ENCODE assay signal across 33 cellular contexts in genomic region chr18:78178812-78179211, GRCh38.
"Had no signal": no experiment of that assay in that cellular context is flagged by ENCODE, and none has a peak within 500 bp of the region (broad histone marks: within the 10 kb centered on the region; RNA-seq: fewer than 3 reads in every experiment).

No MANE protein-coding gene starts in this region.

- H3K4me3 Mint-ChIP-seq: activated CD4-positive, alpha-beta memory T cell treated with anti-CD3 and anti-CD28 coated beads for 36 hours; activated CD4-positive, alpha-beta T cell treated with anti-CD3 and anti-CD28 coated beads for 36 hours; activated CD4-positive, alpha-beta T cell treated with anti-CD3 and anti-CD28 coated beads, Interleukin-2, amount 10 ng/mL, durations not matched to agents 24 days and 14 days; activated CD8-positive, alpha-beta memory T cell treated with anti-CD3 and anti-CD28 coated beads, Interleukin-2, amount 10 ng/mL, durations not matched to agents 7 days and 5 days; activated CD8-positive, alpha-beta T cell treated with anti-CD3 and anti-CD28 coated beads, Interleukin-2, amount 10 ng/mL, durations not matched to agents 7 days and 5 days; activated naive CD4-positive, alpha-beta T cell treated with anti-CD3 and anti-CD28 coated beads for 36 hours; activated naive CD4-positive, alpha-beta T cell treated with anti-CD3 and anti-CD28 coated beads, Interleukin-2, amount 50 U/mL, for 24 hours; activated naive CD8-positive, alpha-beta T cell treated with anti-CD3 and anti-CD28 coated beads for 36 hours; activated naive CD8-positive, alpha-beta T cell treated with anti-CD3 and anti-CD28 coated beads, Interleukin-2, amount 50 U/mL, for 24 hours; activated T-helper 1 cell treated with anti-CD3 and anti-CD28 coated beads, Interleukin-12 subunit alpha, Interleukin-12 subunit beta, Interleukin-2, Interleukin-4 antibody, amounts not matched to agents 30 ng/mL and 10 ng/mL and 1 ng/mL, durations not matched to agents 14 hours and 24 hours and 36 hours; T-helper 17 cell; T-helper 2 cell treated with Interferon-gamma antibody and Interleukin-4, amounts not matched to agents 5 μg/mL and 100 μg/mL, for 36 hours had no signal

- H3K4me1 Mint-ChIP-seq: activated CD4-positive, alpha-beta T cell treated with anti-CD3 and anti-CD28 coated beads for 36 hours; activated CD4-positive, alpha-beta T cell treated with anti-CD3 and anti-CD28 coated beads, Interleukin-2, amount 10 ng/mL, durations not matched to agents 24 days and 14 days; activated CD8-positive, alpha-beta memory T cell treated with anti-CD3 and anti-CD28 coated beads, Interleukin-2, amount 10 ng/mL, durations not matched to agents 7 days and 5 days; activated naive CD4-positive, alpha-beta T cell treated with anti-CD3 and anti-CD28 coated beads, Interleukin-2, amount 50 U/mL, for 24 hours; activated naive CD8-positive, alpha-beta T cell treated with anti-CD3 and anti-CD28 coated beads for 36 hours; activated naive CD8-positive, alpha-beta T cell treated with anti-CD3 and anti-CD28 coated beads, Interleukin-2, amount 50 U/mL, for 24 hours; T-helper 17 cell had no signal

- H3K4me1 ChIP-seq: adrenal gland, body of pancreas, gastroesophageal sphincter had no signal

- ATAC-seq: activated CD4-positive, alpha-beta T cell treated with anti-CD3 and anti-CD28 coated beads for 36 hours; activated CD8-positive, alpha-beta memory T cell treated with anti-CD3 and anti-CD28 coated beads, Interleukin-2, amount 10 ng/mL, durations not matched to agents 7 days and 5 days; activated CD8-positive, alpha-beta T cell treated with anti-CD3 and anti-CD28 coated beads, Interleukin-2, amount 10 ng/mL, durations not matched to agents 7 days and 5 days; activated naive CD8-positive, alpha-beta T cell treated with anti-CD3 and anti-CD28 coated beads, Interleukin-2, amount 50 U/mL, for 24 hours; body of pancreas; gastroesophageal sphincter; T-helper 17 cell had no signal

- H3K27ac ChIP-seq: adrenal gland, body of pancreas, esophagus squamous epithelium, gastroesophageal sphincter had no signal

- H3K27me3 Mint-ChIP-seq: activated CD4-positive, alpha-beta T cell treated with anti-CD3 and anti-CD28 coated beads for 36 hours; activated CD4-positive, alpha-beta T cell treated with anti-CD3 and anti-CD28 coated beads, Interleukin-2, amount 10 ng/mL, durations not matched to agents 24 days and 14 days; activated CD8-positive, alpha-beta memory T cell treated with anti-CD3 and anti-CD28 coated beads, Interleukin-2, amount 10 ng/mL, durations not matched to agents 7 days and 5 days; activated naive CD4-positive, alpha-beta T cell treated with anti-CD3 and anti-CD28 coated beads, Interleukin-2, amount 50 U/mL, for 24 hours; activated naive CD8-positive, alpha-beta T cell treated with anti-CD3 and anti-CD28 coated beads for 36 hours; activated naive CD8-positive, alpha-beta T cell treated with anti-CD3 and anti-CD28 coated beads, Interleukin-2, amount 50 U/mL, for 24 hours had no signal

- DNase-seq: activated CD4-positive, alpha-beta memory T cell treated with anti-CD3 and anti-CD28 coated beads for 36 hours; activated CD4-positive, alpha-beta T cell treated with anti-CD3 and anti-CD28 coated beads for 36 hours; activated CD4-positive, alpha-beta T cell treated with anti-CD3 and anti-CD28 coated beads, Interleukin-2, amount 10 ng/mL, durations not matched to agents 24 days and 14 days; activated CD4-positive, CD25-positive, alpha-beta regulatory T cell; activated CD4-positive, CD25-positive, alpha-beta regulatory T cell treated with anti-CD3 and anti-CD28 coated beads, Interleukin-2, amount 50 U/mL, for 72 hours; activated CD8-positive, alpha-beta memory T cell treated with anti-CD3 and anti-CD28 coated beads, Interleukin-2, amount 10 ng/mL, durations not matched to agents 7 days and 5 days; activated CD8-positive, alpha-beta memory T cell treated with anti-CD3 and anti-CD28 coated beads, Interleukin-2, amount 50 U/mL, for 4 hours; activated CD8-positive, alpha-beta T cell treated with anti-CD3 and anti-CD28 coated beads, Interleukin-2, amount 10 ng/mL, durations not matched to agents 7 days and 5 days; activated effector memory CD4-positive, alpha-beta T cell treated with anti-CD3 and anti-CD28 coated beads, Interleukin-2, amount 50 U/mL, for 16 hours; activated naive CD4-positive, alpha-beta T cell treated with anti-CD3 and anti-CD28 coated beads for 36 hours; activated naive CD8-positive, alpha-beta T cell treated with anti-CD3 and anti-CD28 coated beads for 36 hours; activated naive CD8-positive, alpha-beta T cell treated with anti-CD3 and anti-CD28 coated beads, Interleukin-2, amount 50 U/mL, for 24 hours; activated T-cell treated with anti-CD3 and anti-CD28 coated beads, Interleukin-2, amount 50 U/mL, for 1 hour; activated T-cell treated with anti-CD3 and anti-CD28 coated beads, Interleukin-2, amount 50 U/mL, for 48 hours; adrenal gland; amygdala; aorta; body of pancreas; caudate nucleus; cortex of kidney; effector memory CD4-positive, alpha-beta T cell; erythroblast; esophagus squamous epithelium; foreskin melanocyte; SW 1271; T-helper 1 cell; T-helper 17 cell; T1000 had no signal

- H3K9me3 ChIP-seq: body of pancreas had no signal

- H3K27ac Mint-ChIP-seq: activated CD4-positive, alpha-beta memory T cell treated with anti-CD3 and anti-CD28 coated beads for 36 hours; activated CD4-positive, alpha-beta T cell treated with anti-CD3 and anti-CD28 coated beads for 36 hours; activated CD4-positive, alpha-beta T cell treated with anti-CD3 and anti-CD28 coated beads, Interleukin-2, amount 10 ng/mL, durations not matched to agents 24 days and 14 days; activated CD8-positive, alpha-beta memory T cell treated with anti-CD3 and anti-CD28 coated beads, Interleukin-2, amount 10 ng/mL, durations not matched to agents 7 days and 5 days; activated CD8-positive, alpha-beta T cell treated with anti-CD3 and anti-CD28 coated beads, Interleukin-2, amount 10 ng/mL, durations not matched to agents 7 days and 5 days; activated naive CD4-positive, alpha-beta T cell treated with anti-CD3 and anti-CD28 coated beads for 36 hours; activated naive CD4-positive, alpha-beta T cell treated with anti-CD3 and anti-CD28 coated beads, Interleukin-2, amount 50 U/mL, for 24 hours; activated naive CD8-positive, alpha-beta T cell treated with anti-CD3 and anti-CD28 coated beads for 36 hours; activated naive CD8-positive, alpha-beta T cell treated with anti-CD3 and anti-CD28 coated beads, Interleukin-2, amount 50 U/mL, for 24 hours; activated T-helper 1 cell treated with anti-CD3 and anti-CD28 coated beads, Interleukin-12 subunit alpha, Interleukin-12 subunit beta, Interleukin-2, Interleukin-4 antibody, amounts not matched to agents 30 ng/mL and 10 ng/mL and 1 ng/mL, durations not matched to agents 14 hours and 24 hours and 36 hours; activated T-helper 2 cell treated with anti-CD3 and anti-CD28 coated beads, Interferon-gamma antibody, Interleukin-2, Interleukin-4, amounts not matched to agents 10 μg/mL and 5 μg/mL and 100 μg/mL, durations not matched to agents 14 hours and 24 hours and 36 hours; T-helper 17 cell; T-helper 2 cell treated with Interferon-gamma antibody and Interleukin-4, amounts not matched to agents 5 μg/mL and 100 μg/mL, for 36 hours had no signal

- H3K36me3 ChIP-seq: adrenal gland, esophagus squamous epithelium, gastroesophageal sphincter had no signal

- H3K4me3 ChIP-seq: adrenal gland, body of pancreas, esophagus squamous epithelium, gastroesophageal sphincter had no signal

- H3K27me3 ChIP-seq: adrenal gland, body of pancreas, esophagus squamous epithelium, gastroesophageal sphincter had no signal

- H3K36me3 Mint-ChIP-seq: activated CD4-positive, alpha-beta memory T cell treated with anti-CD3 and anti-CD28 coated beads for 36 hours; activated CD8-positive, alpha-beta memory T cell treated with anti-CD3 and anti-CD28 coated beads, Interleukin-2, amount 10 ng/mL, durations not matched to agents 7 days and 5 days; activated naive CD4-positive, alpha-beta T cell treated with anti-CD3 and anti-CD28 coated beads, Interleukin-2, amount 50 U/mL, for 24 hours; activated naive CD8-positive, alpha-beta T cell treated with anti-CD3 and anti-CD28 coated beads for 36 hours had no signal
